ENCODE assay signal across 19 cellular contexts in genomic region chr10:72029414-72029813, GRCh38. TPM values are rescaled to one million over a fixed set of nuclear protein-coding genes. Genes with fewer than 3 reads are reported as not detected.
DNase-seq lines count a peak whose midpoint lies in the region; ATAC-seq and TF ChIP-seq lines count a peak whose summit lies in the region.
"Had no signal": no experiment of that assay in that cellular context is flagged by ENCODE, and none has a peak within 500 bp of the region (broad histone marks: within the 10 kb centered on the region; RNA-seq: fewer than 3 reads in every experiment).

No MANE protein-coding gene starts in this region.

- H3K9me3 ChIP-seq in hepatocyte (ENCODE audit: low read depth) (no peaks in the 10 kb centered on the region), osteoblast (ENCODE audit: low read depth, low read length) (no peaks in the 10 kb centered on the region), testis (no peaks in the 10 kb centered on the region)
- H3K9me3 ChIP-seq: BE2C had no signal

- no peaks in the 10 kb centered on the region for H3K36me3 ChIP-seq in hepatocyte (replicated peaks; ENCODE audit: insufficient read depth, low read depth)
- no peaks in the 10 kb centered on the region for H3K36me3 ChIP-seq in osteoblast (ENCODE audit: insufficient read depth, low read length)
- no peaks in the 10 kb centered on the region for H3K36me3 ChIP-seq in testis (ENCODE audit: low read depth, missing control alignments)
- H3K36me3 ChIP-seq: BE2C had no signal

- H3K27ac ChIP-seq in hepatocyte (peak overlapping the region; percentile 76), osteoblast (ENCODE audit: low read depth, low read length) (no peak overlapping the region), testis (peak overlapping the region; percentile 80 to 92)
- H3K27ac ChIP-seq: HL-60 had no signal

- H3K27me3 ChIP-seq in hepatocyte (no peaks in the 10 kb centered on the region), osteoblast (ENCODE audit: insufficient read depth, low read length) (peaks cover 17% of the 10 kb centered on the region), testis (no peaks in the 10 kb centered on the region)
- H3K27me3 ChIP-seq: BE2C had no signal

- H3K4me3 ChIP-seq in hepatocyte (no peak overlapping the region), osteoblast (ENCODE audit: insufficient read depth, low read length) (no peak overlapping the region), testis (no peak overlapping the region)
- H3K4me3 ChIP-seq: GM23338 had no signal

- H4K20me1 ChIP-seq in hepatocyte (ENCODE audit: insufficient read depth, poor library complexity, severe bottlenecking) (no peaks in the 10 kb centered on the region), osteoblast (ENCODE audit: insufficient read depth, low read length) (no peaks in the 10 kb centered on the region)

- peak; percentile 63 for ATAC-seq in left lobe of liver
- ATAC-seq: GM23338 had no signal

- H3K4me2 ChIP-seq in hepatocyte (peak overlapping the region; percentile 21), osteoblast (ENCODE audit: insufficient read depth, low read length) (no peak overlapping the region)
- H3K4me2 ChIP-seq: GM23338 had no signal

- TF ChIP-seq CTCF in hepatocyte (IDR thresholded peaks at IDR 0.05; ENCODE audit: poor library complexity) (no peak), osteoblast (IDR thresholded peaks at IDR 0.05; ENCODE audit: extremely low read depth, low read depth, low read length) (no peak), testis (IDR thresholded peaks at IDR 0.05) (no peak)

- no peaks in the 10 kb centered on the region for H3K9me2 ChIP-seq in hepatocyte (replicated peaks; ENCODE audit: insufficient read depth)

- 87% methylated on average over 1 of the region's 1 CpG for WGBS in hepatocyte (ENCODE audit: low lambda C conversion rate, missing lambda C conversion rate)
- 65 to 92% methylated on average over 1 of the region's 1 CpG for WGBS in testis, 2 donors

- H3K4me1 ChIP-seq in hepatocyte (ENCODE audit: insufficient read depth) (peaks cover 32% of the 10 kb centered on the region), osteoblast (ENCODE audit: insufficient read depth, low read length) (peaks cover 13% of the 10 kb centered on the region), testis (peaks cover 71% of the 10 kb centered on the region)
- H3K4me1 ChIP-seq: BE2C had no signal

- intact Hi-C loops in testis (cut with DNase I; ENCODE audit: low total_unique reads), result no loop called here

- DNase-seq in hepatocyte (ENCODE audit: low spot score), result no peak
- no peak for DNase-seq in left lobe of liver (ENCODE audit: low spot score)
- peak; percentile 15 for DNase-seq in osteoblast (ENCODE audit: insufficient read length, low spot score, missing footprints)
- no peak for DNase-seq in testis
- DNase-seq in activated CD8-positive, alpha-beta memory T cell treated with anti-CD3 and anti-CD28 coated beads, Interleukin-2, amount 50 U/mL, for 4 hours, result no peak
- DNase-seq in HUDEP-2 (lab: John Stamatoyannopoulos, UW; ENCODE audit: unreplicated experiment in 76 of 76), result no peak
- no peak for DNase-seq in NCI-H510A (lab: John Stamatoyannopoulos, UW)
- DNase-seq: ACHN; BE2C; C1 segment of cervical spinal cord; CD4-positive, CD25-positive, alpha-beta regulatory T cell; CD8-positive, alpha-beta memory T cell; COR-L47; DMS 273 treated with DMSO at 0.1 percent for 48 hours; DMS53; HCEC 1CT had no signal

- no peak overlapping the region for H2AFZ ChIP-seq in hepatocyte
- no peak overlapping the region for H2AFZ ChIP-seq in osteoblast (ENCODE audit: low read length)
- H2AFZ ChIP-seq: GM23338 had no signal

- no peak for TF ChIP-seq POLR2A in testis (IDR thresholded peaks at IDR 0.05)

- no peaks in the 10 kb centered on the region for H3K79me2 ChIP-seq in hepatocyte
- no peaks in the 10 kb centered on the region for H3K79me2 ChIP-seq in osteoblast (ENCODE audit: insufficient read depth, low read length)

RNA-seq across cellular contexts. Expression of gene SPOCK2, which starts 58.9 kb away (rescaled TPM):
- total RNA-seq in hepatocyte (3.0 and 3.2 TPM in 2 replicates), left lobe of liver (1.6 TPM), osteoblast (0.36 and 0.59 TPM in 2 replicates), testis (100 to 1,000 TPM; 113 to 212 TPM)
- polyA plus RNA-seq in hepatocyte (3.1 and 5.2 TPM in 2 replicates), testis (ENCODE audit: insufficient read depth, low read depth, low replicate concordance) (73.6 TPM)
- total RNA-seq: HT1080 had no signal

Comparison
In these comparisons a context has a peak if more than half of its experiments do, and no peak if none do; other contexts are left out.
1. RNA of gene SPOCK2, which starts 58.9 kb away (total RNA-seq): 113 to 212 TPM in testis; 3.0 to 3.2 TPM in hepatocyte, 1.6 TPM in left lobe of liver (single experiment) and 0.36 to 0.59 TPM in osteoblast; every median in the first group is over 10 times any median in the second.